12 cellular contexts compared by ENCODE assay signal in genomic region chr19:6723108-6723618, GRCh38. TPM values are rescaled to one million over a fixed set of nuclear protein-coding genes. Genes with fewer than 3 reads are reported as not detected.
A peak's percentile ranks its signal among the peaks of the same experiment; 100 is the strongest.
DNase-seq lines count a peak whose midpoint lies in the region; ATAC-seq and TF ChIP-seq lines count a peak whose summit lies in the region.
"Had no signal": no experiment of that assay in that cellular context is flagged by ENCODE, and none has a peak within 500 bp of the region (broad histone marks: within the 10 kb centered on the region; RNA-seq: fewer than 3 reads in every experiment).

No MANE protein-coding gene starts in this region.

- H3K9me3 ChIP-seq in adrenal gland (replicated peaks in 1 of 3) (no peaks in the 10 kb centered on the region), sigmoid colon (no peaks in the 10 kb centered on the region)
- H3K9me3 ChIP-seq: MG63 had no signal

- no peak for TF ChIP-seq EP300 in sigmoid colon (IDR thresholded peaks at IDR 0.05)

- intact Hi-C loops in Calu3 (cut with micrococcal nuclease; ENCODE audit: unreplicated experiment) (no loop called here), adrenal gland (cut with DNase I) (no loop called here), sigmoid colon (cut with DNase I) (no loop called here)

- peak; percentile 58 for DNase-seq in Calu3
- peak in 6 of 7 donors; percentile 77 to 89 (median 85) for DNase-seq in adrenal gland
- peak; percentile 76 for DNase-seq in iris pigment epithelial cell (ENCODE audit: low read depth)
- peak; percentile 90 for DNase-seq in sigmoid colon
- DNase-seq in UCSD-AML1 (lab: John Stamatoyannopoulos, UW; ENCODE audit: unreplicated experiment), result no peak
- DNase-seq: activated naive CD4-positive, alpha-beta T cell treated with Interleukin-2 at 50 U/mL for 16 hours; DMS 273 treated with DMSO at 0.1 percent for 48 hours; MG63 had no signal

- BruUV-seq in Calu3 (replicated peaks; lab: Mats Ljungman, UMichigan), result no TSS peak

- no peaks in the 10 kb centered on the region for H3K27me3 Mint-ChIP-seq in Calu3 (ENCODE audit: unreplicated experiment)

- no peaks in the 10 kb centered on the region for H3K9me3 Mint-ChIP-seq in Calu3 (ENCODE audit: low read depth, unreplicated experiment)

- H3K27me3 ChIP-seq in adrenal gland (no peaks in the 10 kb centered on the region), sigmoid colon (no peaks in the 10 kb centered on the region)
- H3K27me3 ChIP-seq: MG63 had no signal

- ATAC-seq in SK-N-SH treated with all-trans-retinoic acid at 6 μM for 48 hours (no peak), GM21390 (IDR thresholded peaks at IDR 0.05; ENCODE audit: unreplicated experiment) (no peak), GM21528 (IDR thresholded peaks at IDR 0.05; ENCODE audit: low FRiP score, unreplicated experiment) (no peak)
- ATAC-seq: activated CD4-positive, CD25-positive, alpha-beta regulatory T cell treated with anti-CD3 and anti-CD28 coated beads, Interleukin-2, amount 50 U/mL, for 24 hours had no signal

- H3K4me1 ChIP-seq in adrenal gland (replicated peaks in 1 of 2) (peaks cover 44 to 54% of the 10 kb centered on the region in 2 donors), sigmoid colon (peaks cover 0 to 5% (median 0%) of the 10 kb centered on the region in 4 donors)

- no peak for TF ChIP-seq CTCF in Calu3 (IDR thresholded peaks at IDR 0.05; ENCODE audit: unreplicated experiment)
- no peak for TF ChIP-seq CTCF in adrenal gland (IDR thresholded peaks at IDR 0.05)
- no peak for TF ChIP-seq CTCF in sigmoid colon (IDR thresholded peaks at IDR 0.05)

- peak overlapping the region in 1 of 4 donors; percentile 4 for H3K4me3 ChIP-seq in adrenal gland
- no peak overlapping the region for H3K4me3 ChIP-seq in sigmoid colon
- H3K4me3 ChIP-seq: MG63 had no signal

- 14 to 17% (median 15%) methylated on average over 13 of the region's 13 CpGs for WGBS in adrenal gland, 4 donors
- 42 to 51% methylated on average over 13 of the region's 13 CpGs for WGBS in sigmoid colon, 2 donors

- peak overlapping the region; percentile 53 to 92 (median 71) for H3K27ac ChIP-seq in adrenal gland
- peak overlapping the region; percentile 40 to 65 (median 50) for H3K27ac ChIP-seq in sigmoid colon

- peak overlapping the region; percentile 50 for H3K4me3 Mint-ChIP-seq in Calu3 (ENCODE audit: low read depth, unreplicated experiment)

- H3K36me3 Mint-ChIP-seq in Calu3 (ENCODE audit: insufficient read depth, unreplicated experiment), result peaks cover 29% of the 10 kb centered on the region

- H3K36me3 ChIP-seq in adrenal gland (replicated peaks in 1 of 2) (peaks cover 0 to under 1% of the 10 kb centered on the region in 2 donors), sigmoid colon (no peaks in the 10 kb centered on the region)
- H3K36me3 ChIP-seq: MG63 had no signal

- TF ChIP-seq POLR2A in adrenal gland (IDR thresholded peaks at IDR 0.05) (peak in 1 of 2 donors; percentile 24), sigmoid colon (IDR thresholded peaks at IDR 0.05) (no peak)

- H3K4me1 Mint-ChIP-seq in Calu3 (ENCODE audit: low read depth, unreplicated experiment), result peaks cover 59% of the 10 kb centered on the region

- CTCF ChIA-PET in Calu3 (lab: Charles Lee), result interaction anchor here (0.6 kb wide), 1 partner anchor 171 kb away, joined by 3 read pairs; no protein-coding TSS in a partner anchor

- peak overlapping the region; percentile 86 for H3K27ac Mint-ChIP-seq in Calu3 (ENCODE audit: unreplicated experiment)

TF ChIP-seq in SK-N-SH treated with all-trans-retinoic acid at 6 μM for 48 hours, 23 proteins besides CTCF, POLR2A, EP300 and RAD21:
- TF ChIP-seq TOX (CRISPR knock-in tag; IDR thresholded peaks at IDR 0.05; ENCODE audit: borderline replicate concordance), result no peak
- no peak for TF ChIP-seq ZNF70 (CRISPR knock-in tag; IDR thresholded peaks at IDR 0.05)
- TF ChIP-seq ZFP3 (CRISPR knock-in tag; IDR thresholded peaks at IDR 0.05), result no peak
- TF ChIP-seq PATZ1 (CRISPR knock-in tag; IDR thresholded peaks at IDR 0.05; ENCODE audit: borderline replicate concordance), result no peak
- no peak for TF ChIP-seq ZC3H10 (CRISPR knock-in tag; IDR thresholded peaks at IDR 0.05)
- no peak for TF ChIP-seq CSRNP3 (CRISPR knock-in tag; IDR thresholded peaks at IDR 0.05)
- no peak for TF ChIP-seq CSDC2 (CRISPR knock-in tag; IDR thresholded peaks at IDR 0.05)
- TF ChIP-seq ISL1 (CRISPR knock-in tag; IDR thresholded peaks at IDR 0.05), result no peak
- no peak for TF ChIP-seq CREB5 (CRISPR knock-in tag; IDR thresholded peaks at IDR 0.05; ENCODE audit: low read depth)
- TF ChIP-seq BACH2 (CRISPR knock-in tag; IDR thresholded peaks at IDR 0.05; ENCODE audit: borderline replicate concordance), result no peak
- TF ChIP-seq ESRRG (CRISPR knock-in tag; IDR thresholded peaks at IDR 0.05), result no peak
- no peak for TF ChIP-seq RARB (CRISPR knock-in tag; IDR thresholded peaks at IDR 0.05)
- no peak for TF ChIP-seq SNAI2 (CRISPR knock-in tag; IDR thresholded peaks at IDR 0.05)

RNA-seq across cellular contexts. Expression of gene C3, which starts 2.7 kb away (rescaled TPM):
- total RNA-seq in Calu3 (2022), result 517 and 658 TPM in 2 replicates
- total RNA-seq in adrenal gland, result 1,000 to 10,000 TPM; 1,565 to 5,179 (median 2,192) TPM
- 1,000 to 10,000 TPM; 1,199 to 4,143 (median 3,889) TPM for polyA plus RNA-seq in adrenal gland
- 1,000 to 10,000 TPM in 1 of 4 donors, 100 to 1,000 TPM in 3; 317 to 1,284 (median 452) TPM for total RNA-seq in sigmoid colon
- polyA plus RNA-seq in sigmoid colon, result 100 to 1,000 TPM in 1 of 3 donors, 10 to 100 TPM in 1, 1 to 10 TPM in 1; 9.0 to 313 (median 66.7) TPM

RNA-seq across cellular contexts. Expression of gene GPR108, which starts 14.2 kb away (rescaled TPM):
- total RNA-seq in Calu3 (2022), result 67.7 and 69.0 TPM in 2 replicates
- total RNA-seq in adrenal gland, result 100 to 1,000 TPM in 7 of 8 donors, 10 to 100 TPM in 1; 86.1 to 168 (median 123) TPM
- polyA plus RNA-seq in adrenal gland, result 100 to 1,000 TPM in 2 of 3 donors, 10 to 100 TPM in 1; 70.8 to 193 (median 189) TPM
- total RNA-seq in sigmoid colon, result 10 to 100 TPM; 44.5 to 67.3 (median 58.8) TPM
- polyA plus RNA-seq in sigmoid colon, result 10 to 100 TPM; 39.0 to 91.1 (median 53.4) TPM

RNA-seq across cellular contexts. Expression of gene TRIP10, which starts 16.3 kb away (rescaled TPM):
- total RNA-seq in Calu3 (2022) (86.0 and 95.8 TPM in 2 replicates), adrenal gland (10 to 100 TPM; 35.4 to 99.9 (median 74.8) TPM), sigmoid colon (100 to 1,000 TPM in 1 of 4 donors, 10 to 100 TPM in 3; 73.1 to 117 (median 90.1) TPM)
- polyA plus RNA-seq in adrenal gland (100 to 1,000 TPM in 2 of 3 donors, 10 to 100 TPM in 1; 33.5 to 425 (median 228) TPM), sigmoid colon (10 to 100 TPM; 49.5 to 76.7 (median 70.3) TPM)

RNA-seq across cellular contexts. Expression of gene SH2D3A, which starts 44.1 kb away (rescaled TPM):
- total RNA-seq in Calu3 (2022) (62.0 and 64.0 TPM in 2 replicates), adrenal gland (1 to 10 TPM in 1 of 8 donors, under 1 TPM in 5, not detected in 2; 0.24 to 1.7 (median 0.44) TPM), sigmoid colon (under 1 TPM in 1 of 4 donors, not detected in 3; 0.66 TPM)
- polyA plus RNA-seq in adrenal gland (under 1 TPM; 0.22 to 0.64 (median 0.40) TPM), sigmoid colon (10 to 100 TPM; 23.8 to 42.7 (median 30.0) TPM)

RNA-seq across cellular contexts. Expression of gene VAV1, which starts 49.3 kb away (rescaled TPM):
- total RNA-seq in Calu3 (2022), result 0.28 and 0.37 TPM in 2 replicates
- total RNA-seq in adrenal gland, result 10 to 100 TPM in 4 of 8 donors, 1 to 10 TPM in 4; 4.5 to 21.1 (median 10.1) TPM
- 10 to 100 TPM in 1 of 3 donors, 1 to 10 TPM in 2; 2.4 to 13.7 (median 4.7) TPM for polyA plus RNA-seq in adrenal gland
- total RNA-seq in sigmoid colon, result 1 to 10 TPM; 3.0 to 4.6 (median 4.3) TPM
- polyA plus RNA-seq in sigmoid colon, result 10 to 100 TPM in 1 of 3 donors, 1 to 10 TPM in 2; 2.4 to 18.9 (median 3.7) TPM
